Comparison of ENCODE assay signal across 12 cellular contexts in the genomic region with DNA sequence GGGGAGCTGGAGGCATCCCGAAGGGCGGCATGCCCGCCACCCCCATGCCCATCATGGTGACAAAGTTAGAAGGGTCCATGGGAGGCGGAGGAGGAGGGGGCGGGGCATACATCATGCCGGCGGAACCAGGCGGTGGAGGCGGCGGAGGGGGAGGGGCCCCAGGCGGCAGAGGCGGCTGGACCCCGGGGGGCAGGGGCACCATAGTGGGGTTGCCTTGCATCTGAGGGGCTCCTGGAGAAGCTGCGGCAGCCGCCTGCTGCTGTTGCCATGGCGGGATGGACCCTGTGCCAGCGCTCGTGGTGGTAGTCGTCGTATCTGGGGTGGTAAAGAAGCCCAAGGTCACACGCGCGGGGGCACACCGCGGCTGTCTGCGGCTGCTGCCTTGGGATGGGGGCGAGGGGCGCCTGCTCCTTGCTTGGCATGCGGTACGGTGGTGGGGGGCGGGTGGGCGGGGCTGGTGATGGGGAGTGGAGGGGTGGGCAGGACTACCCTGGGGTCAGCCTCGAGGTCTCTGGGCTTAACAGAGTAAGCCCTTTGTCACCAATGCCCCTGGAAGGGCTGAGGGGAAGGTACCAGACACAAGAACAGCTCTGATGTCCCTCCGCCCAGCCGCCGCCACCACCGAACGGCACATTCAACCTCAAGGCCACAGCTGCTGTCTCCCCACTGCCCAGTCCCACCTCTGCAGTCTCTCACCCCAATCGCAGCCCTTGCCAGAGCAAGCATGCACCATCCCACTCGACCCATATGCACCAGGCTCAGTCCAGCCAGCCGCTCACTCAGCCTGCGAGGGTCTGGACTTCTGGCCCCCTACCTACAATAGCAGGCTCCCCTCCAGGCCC. TPM values are rescaled to one million over a fixed set of nuclear protein-coding genes. Genes with fewer than 3 reads are reported as not detected.
DNase-seq lines count a peak whose midpoint lies in the region; ATAC-seq and TF ChIP-seq lines count a peak whose summit lies in the region.
"Had no signal": no experiment of that assay in that cellular context is flagged by ENCODE, and none has a peak within 500 bp of the region (broad histone marks: within the 10 kb centered on the region; RNA-seq: fewer than 3 reads in every experiment).

No MANE protein-coding gene starts in this region.

- H3K27me3 Mint-ChIP-seq in activated CD4-positive, alpha-beta T cell treated with anti-CD3 and anti-CD28 coated beads, Interleukin-2, amount 10 ng/mL, durations not matched to agents 24 days and 14 days: no peaks in the 10 kb centered on the region
- H3K27me3 Mint-ChIP-seq in GM23338 (ENCODE audit: insufficient read depth, low read depth, poor library complexity): peaks cover 35% of the 10 kb centered on the region
- H3K27me3 Mint-ChIP-seq in effector memory CD8-positive, alpha-beta T cell: no peaks in the 10 kb centered on the region
- H3K27me3 Mint-ChIP-seq in progenitor cell of endocrine pancreas: no peaks in the 10 kb centered on the region
- H3K27me3 Mint-ChIP-seq: brain had no signal

- intact Hi-C loops in activated CD4-positive, alpha-beta T cell treated with anti-CD3 and anti-CD28 coated beads, Interleukin-2, amount 10 ng/mL, durations not matched to agents 24 days and 14 days (cut with micrococcal nuclease): loop anchor here (2.0 kb wide), 1 partner anchor 13 kb away; the partner anchor contains the start of gene SF1

- H3K27me3 ChIP-seq in GM23338 (ENCODE audit: insufficient read depth): no peaks in the 10 kb centered on the region
- H3K27me3 ChIP-seq: thyroid gland had no signal

- H2AFZ ChIP-seq in GM23338: no peak overlapping the region

- peaks cover 70% of the 10 kb centered on the region for H3K4me1 Mint-ChIP-seq in activated CD4-positive, alpha-beta T cell treated with anti-CD3 and anti-CD28 coated beads, Interleukin-2, amount 10 ng/mL, durations not matched to agents 24 days and 14 days
- H3K4me1 Mint-ChIP-seq in GM23338: peaks cover 66% of the 10 kb centered on the region
- H3K4me1 Mint-ChIP-seq in effector memory CD8-positive, alpha-beta T cell (ENCODE audit: low read depth in 2 of 2): peaks cover 65 to 76% of the 10 kb centered on the region in 2 donors
- H3K4me1 Mint-ChIP-seq in progenitor cell of endocrine pancreas (ENCODE audit: low read depth): peaks cover 26% of the 10 kb centered on the region

- H3K9me3 Mint-ChIP-seq in activated CD4-positive, alpha-beta T cell treated with anti-CD3 and anti-CD28 coated beads, Interleukin-2, amount 10 ng/mL, durations not matched to agents 24 days and 14 days: no peaks in the 10 kb centered on the region
- H3K9me3 Mint-ChIP-seq in GM23338: no peaks in the 10 kb centered on the region; the same call in 2 of the 3 replicates
- H3K9me3 Mint-ChIP-seq in effector memory CD8-positive, alpha-beta T cell: no peaks in the 10 kb centered on the region
- H3K9me3 Mint-ChIP-seq in progenitor cell of endocrine pancreas (ENCODE audit: low read depth): no peaks in the 10 kb centered on the region
- H3K9me3 Mint-ChIP-seq: brain had no signal

- no peak overlapping the region for H3K27ac Mint-ChIP-seq in activated CD4-positive, alpha-beta T cell treated with anti-CD3 and anti-CD28 coated beads, Interleukin-2, amount 10 ng/mL, durations not matched to agents 24 days and 14 days
- peak overlapping the region; percentile 16; the same call in 1 of the 2 replicates for H3K27ac Mint-ChIP-seq in GM23338
- peak overlapping the region; percentile 86 to 97 for H3K27ac Mint-ChIP-seq in effector memory CD8-positive, alpha-beta T cell
- peak overlapping the region; percentile 74 for H3K27ac Mint-ChIP-seq in progenitor cell of endocrine pancreas

- no peak overlapping the region for H3K4me2 ChIP-seq in GM23338

- ATAC-seq in GM23338 (peak; percentile 1; the same call in 2 of the 3 replicates), GM19351 (IDR thresholded peaks at IDR 0.05; ENCODE audit: unreplicated experiment) (no peak)
- ATAC-seq in effector memory CD8-positive, alpha-beta T cell (replicated peaks): no peak

- H3K27ac ChIP-seq in GM23338 (ENCODE audit: low read depth): no peak overlapping the region
- H3K27ac ChIP-seq: thyroid gland had no signal

- no peak overlapping the region for H3K4me3 ChIP-seq in GM23338
- H3K4me3 ChIP-seq: thyroid gland had no signal

- H3K4me1 ChIP-seq in GM23338 (ENCODE audit: insufficient read depth): peaks cover 47% of the 10 kb centered on the region

- peaks cover 82% of the 10 kb centered on the region for H3K36me3 Mint-ChIP-seq in activated CD4-positive, alpha-beta T cell treated with anti-CD3 and anti-CD28 coated beads, Interleukin-2, amount 10 ng/mL, durations not matched to agents 24 days and 14 days (ENCODE audit: low read depth)
- H3K36me3 Mint-ChIP-seq in GM23338 (ENCODE audit: low read depth) (peaks cover 82% of the 10 kb centered on the region), progenitor cell of endocrine pancreas (ENCODE audit: insufficient read depth) (peaks cover 55% of the 10 kb centered on the region)
- peaks cover 100% of the 10 kb centered on the region for H3K36me3 Mint-ChIP-seq in effector memory CD8-positive, alpha-beta T cell (ENCODE audit: insufficient read depth)

- peaks cover 32% of the 10 kb centered on the region for H3K79me2 ChIP-seq in GM23338 (replicated peaks; ENCODE audit: insufficient read depth)

- peaks cover 81% of the 10 kb centered on the region for H3F3A ChIP-seq in GM23338 (replicated peaks; ENCODE audit: low read depth)

- peak overlapping the region; percentile 72 for H3K4me3 Mint-ChIP-seq in activated CD4-positive, alpha-beta T cell treated with anti-CD3 and anti-CD28 coated beads, Interleukin-2, amount 10 ng/mL, durations not matched to agents 24 days and 14 days
- H3K4me3 Mint-ChIP-seq in GM23338 (no peak overlapping the region), progenitor cell of endocrine pancreas (ENCODE audit: low read depth) (no peak overlapping the region)
- H3K4me3 Mint-ChIP-seq in effector memory CD8-positive, alpha-beta T cell: peak overlapping the region; percentile 81 to 82
- H3K4me3 Mint-ChIP-seq: brain had no signal

- H4K20me1 ChIP-seq in GM23338 (replicated peaks; ENCODE audit: insufficient read depth): peaks cover 51% of the 10 kb centered on the region

- no peak for DNase-seq in activated CD4-positive, alpha-beta T cell treated with anti-CD3 and anti-CD28 coated beads, Interleukin-2, amount 10 ng/mL, durations not matched to agents 24 days and 14 days
- DNase-seq in activated CD4-positive, alpha-beta T cell treated with anti-CD3 and anti-CD28 coated beads for 1 hour: no peak
- peak; percentile 51 for DNase-seq in GM23338 (ENCODE audit: low spot score)
- DNase-seq in effector memory CD8-positive, alpha-beta T cell: no peak
- no peak for DNase-seq in progenitor cell of endocrine pancreas (ENCODE audit: low spot score, unreplicated experiment)
- no peak for DNase-seq in NCI-H2196 treated with DMSO at 0.1 percent for 48 hours (lab: John Stamatoyannopoulos, UW; ENCODE audit: unreplicated experiment)
- no peak for DNase-seq in effector CD4-positive, alpha-beta T cell
- DNase-seq: mesendoderm, NCI-H146, thyroid gland had no signal

- peaks cover 50% of the 10 kb centered on the region for H3K36me3 ChIP-seq in GM23338 (ENCODE audit: insufficient read depth)

- H3K9me2 ChIP-seq in GM23338 (ENCODE audit: insufficient read depth): no peaks in the 10 kb centered on the region

- TF ChIP-seq CTCF in GM23338 (conservative IDR thresholded peaks at IDR 0.05; ENCODE audit: low read depth in 2 of 2) (no peak), progenitor cell of endocrine pancreas (IDR thresholded peaks at IDR 0.05; ENCODE audit: unreplicated experiment) (no peak)

RNA-seq across cellular contexts. Expression of gene PYGM, which starts 6.3 kb away (rescaled TPM):
- 2.4 and 3.1 TPM in 2 replicates for total RNA-seq in activated CD4-positive, alpha-beta T cell treated with anti-CD3 and anti-CD28 coated beads, Interleukin-2, amount 10 ng/mL, durations not matched to agents 24 days and 14 days
- 3.9 and 4.4 TPM in 2 replicates for total RNA-seq in GM23338 (2014; rRNA removed; shearing (Covaris generic))
- 1.5 and 2.8 TPM in 2 replicates for polyA plus RNA-seq in GM23338 (2016; fragmentation: Nextera tagmentation; extraction: Ambion mirVana)
- 1.4 and 1.6 TPM in 2 replicates for total RNA-seq in progenitor cell of endocrine pancreas

RNA-seq across cellular contexts. Expression of gene SF1, which starts 12.3 kb away (rescaled TPM):
- total RNA-seq in activated CD4-positive, alpha-beta T cell treated with anti-CD3 and anti-CD28 coated beads, Interleukin-2, amount 10 ng/mL, durations not matched to agents 24 days and 14 days: 522 and 525 TPM in 2 replicates
- total RNA-seq in GM23338 (2014; rRNA removed; shearing (Covaris generic)): 235 and 252 TPM in 2 replicates
- polyA plus RNA-seq in GM23338 (2016; fragmentation: Nextera tagmentation; extraction: Ambion mirVana): 76.9 and 82.9 TPM in 2 replicates
- 500 and 503 TPM in 2 replicates for total RNA-seq in progenitor cell of endocrine pancreas

RNA-seq across cellular contexts. Expression of gene RASGRP2, which starts 22.1 kb away (rescaled TPM):
- total RNA-seq in activated CD4-positive, alpha-beta T cell treated with anti-CD3 and anti-CD28 coated beads, Interleukin-2, amount 10 ng/mL, durations not matched to agents 24 days and 14 days: 13.4 and 14.5 TPM in 2 replicates
- 30.1 and 34.4 TPM in 2 replicates for total RNA-seq in GM23338 (2014; rRNA removed; shearing (Covaris generic))
- 50.4 and 60.5 TPM in 2 replicates for polyA plus RNA-seq in GM23338 (2016; fragmentation: Nextera tagmentation; extraction: Ambion mirVana)
- total RNA-seq in progenitor cell of endocrine pancreas: 0.53 and 0.73 TPM in 2 replicates

RNA-seq across cellular contexts. Expression of gene MAP4K2, which starts 37.0 kb away (rescaled TPM):
- 63.5 and 67.3 TPM in 2 replicates for total RNA-seq in activated CD4-positive, alpha-beta T cell treated with anti-CD3 and anti-CD28 coated beads, Interleukin-2, amount 10 ng/mL, durations not matched to agents 24 days and 14 days
- total RNA-seq in GM23338 (2014; rRNA removed; shearing (Covaris generic)): 32.3 and 42.6 TPM in 2 replicates
- 9.9 and 11.2 TPM in 2 replicates for polyA plus RNA-seq in GM23338 (2016; fragmentation: Nextera tagmentation; extraction: Ambion mirVana)
- 12.7 and 13.3 TPM in 2 replicates for total RNA-seq in progenitor cell of endocrine pancreas

RNA-seq across cellular contexts. Expression of gene NRXN2, which starts 43.1 kb away (rescaled TPM):
- 0.61 TPM in 1 of 2 replicates, not detected in the other for total RNA-seq in activated CD4-positive, alpha-beta T cell treated with anti-CD3 and anti-CD28 coated beads, Interleukin-2, amount 10 ng/mL, durations not matched to agents 24 days and 14 days
- 17.0 and 22.1 TPM in 2 replicates for total RNA-seq in GM23338 (2014; rRNA removed; shearing (Covaris generic))
- polyA plus RNA-seq in GM23338 (2016; fragmentation: Nextera tagmentation; extraction: Ambion mirVana): 3.4 and 5.7 TPM in 2 replicates
- 0.17 and 0.60 TPM in 2 replicates for total RNA-seq in progenitor cell of endocrine pancreas

Comparison
In these comparisons a context has a peak if more than half of its experiments do, and no peak if none do; other contexts are left out.
1. H3K4me3 Mint-ChIP-seq: peak in activated CD4-positive, alpha-beta T cell treated with anti-CD3 and anti-CD28 coated beads, Interleukin-2, amount 10 ng/mL, durations not matched to agents 24 days and 14 days (single experiment) and effector memory CD8-positive, alpha-beta T cell (2 of 2); none in GM23338 (single experiment) and progenitor cell of endocrine pancreas (single experiment).